Comparison of ENCODE assay signal across 9 cellular contexts in the genomic region with DNA sequence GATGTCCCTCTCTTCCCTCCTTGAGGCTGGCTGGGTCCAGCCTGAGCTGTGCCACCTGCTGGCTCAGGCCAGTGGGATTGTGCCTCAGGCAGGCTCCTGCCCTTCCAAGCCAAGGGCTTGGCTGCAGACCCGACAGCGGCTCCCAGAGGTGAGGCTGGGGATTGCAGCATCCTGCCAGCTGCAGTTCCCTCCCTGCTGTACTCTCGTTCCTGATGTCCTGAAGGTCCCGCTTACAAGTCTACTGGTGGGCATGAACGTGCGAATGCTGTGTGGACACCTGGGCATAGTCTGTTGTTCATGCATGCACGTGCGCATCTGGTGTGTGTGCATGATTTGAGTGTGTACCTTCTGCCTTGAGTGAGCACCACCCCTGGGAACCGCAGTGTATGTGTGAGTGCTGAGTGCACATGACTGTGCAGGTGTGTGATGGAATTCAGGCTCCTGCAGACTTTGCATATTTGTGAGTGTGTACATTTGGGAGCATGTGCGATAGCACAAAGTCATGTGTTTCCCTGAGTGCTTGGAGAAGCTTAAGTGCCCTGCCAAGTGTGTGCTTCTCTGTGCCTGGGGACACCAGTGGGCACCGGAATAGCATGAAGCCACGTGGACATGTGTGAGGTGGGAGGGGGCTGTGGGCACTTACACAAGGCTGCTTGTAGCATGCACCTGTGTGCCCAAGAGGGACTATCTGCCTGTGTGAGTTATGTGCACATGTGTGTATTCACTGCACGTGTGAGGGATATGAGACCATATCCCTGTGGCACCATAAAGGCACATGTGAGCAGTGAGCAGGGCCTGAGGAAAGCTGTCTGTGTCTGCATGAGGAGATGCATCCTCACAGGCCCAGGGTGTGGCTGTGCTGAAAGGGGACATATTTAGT. TPM values are rescaled to one million over a fixed set of nuclear protein-coding genes. Genes with fewer than 3 reads are reported as not detected.
DNase-seq lines count a peak whose midpoint lies in the region; ATAC-seq and TF ChIP-seq lines count a peak whose summit lies in the region.
"Had no signal": no experiment of that assay in that cellular context is flagged by ENCODE, and none has a peak within 500 bp of the region (broad histone marks: within the 10 kb centered on the region; RNA-seq: fewer than 3 reads in every experiment).

No MANE protein-coding gene starts in this region.

- ATAC-seq in DND-41 (ENCODE audit: insufficient read depth, low read depth) (peak; percentile 75), HG03432 (IDR thresholded peaks at IDR 0.05; ENCODE audit: unreplicated experiment) (peak; percentile 63), foreskin keratinocyte (peak; percentile 38), GM21367 (IDR thresholded peaks at IDR 0.05; ENCODE audit: unreplicated experiment) (no peak)

- no peaks in the 10 kb centered on the region for H3K36me3 Mint-ChIP-seq in osteocyte (ENCODE audit: unreplicated experiment)
- H3K36me3 Mint-ChIP-seq: activated naive CD4-positive, alpha-beta T cell treated with anti-CD3 and anti-CD28 coated beads, Interleukin-2, amount 50 U/mL, for 24 hours had no signal

- no peaks in the 10 kb centered on the region for H3K9me3 ChIP-seq in DND-41 (ENCODE audit: insufficient read depth, low read length, severe bottlenecking)
- H3K9me3 ChIP-seq in uterus: no peaks in the 10 kb centered on the region

- no peak overlapping the region for H3K9ac ChIP-seq in DND-41 (ENCODE audit: low read depth, low read length)

- no peaks in the 10 kb centered on the region for H3K27me3 Mint-ChIP-seq in osteocyte (ENCODE audit: unreplicated experiment)
- H3K27me3 Mint-ChIP-seq: activated naive CD4-positive, alpha-beta T cell treated with anti-CD3 and anti-CD28 coated beads, Interleukin-2, amount 50 U/mL, for 24 hours had no signal

- peaks cover 44% of the 10 kb centered on the region for H3K4me1 Mint-ChIP-seq in osteocyte (ENCODE audit: unreplicated experiment)
- H3K4me1 Mint-ChIP-seq: activated naive CD4-positive, alpha-beta T cell treated with anti-CD3 and anti-CD28 coated beads, Interleukin-2, amount 50 U/mL, for 24 hours had no signal

- H3K27me3 ChIP-seq in DND-41 (ENCODE audit: insufficient read depth, low read length, poor library complexity): peaks cover 11% of the 10 kb centered on the region
- no peaks in the 10 kb centered on the region for H3K27me3 ChIP-seq in foreskin keratinocyte
- H3K27me3 ChIP-seq in uterus: no peaks in the 10 kb centered on the region

- H3K79me2 ChIP-seq in DND-41 (ENCODE audit: insufficient read depth, low read length): no peaks in the 10 kb centered on the region

- H3K4me3 ChIP-seq in DND-41 (ENCODE audit: low read depth in 1 of 2, low read length in 2 of 2): no peak overlapping the region
- H3K4me3 ChIP-seq in uterus: no peak overlapping the region

- no peak overlapping the region for H2AFZ ChIP-seq in DND-41 (ENCODE audit: low read depth, low read length)

- H3K9me3 Mint-ChIP-seq in osteocyte (ENCODE audit: unreplicated experiment): no peaks in the 10 kb centered on the region
- H3K9me3 Mint-ChIP-seq: activated naive CD4-positive, alpha-beta T cell treated with anti-CD3 and anti-CD28 coated beads, Interleukin-2, amount 50 U/mL, for 24 hours had no signal

- H3K4me1 ChIP-seq in DND-41 (ENCODE audit: insufficient read depth, low read length) (no peaks in the 10 kb centered on the region), foreskin keratinocyte (peaks cover 54% of the 10 kb centered on the region), uterus (peaks cover 0 to 4% of the 10 kb centered on the region in 2 donors)

- no peak overlapping the region for H3K27ac Mint-ChIP-seq in osteocyte (ENCODE audit: unreplicated experiment)
- H3K27ac Mint-ChIP-seq: activated naive CD4-positive, alpha-beta T cell treated with anti-CD3 and anti-CD28 coated beads, Interleukin-2, amount 50 U/mL, for 24 hours had no signal

- H3K27ac ChIP-seq in DND-41 (ENCODE audit: low read length) (no peak overlapping the region), foreskin keratinocyte (no peak overlapping the region), uterus (no peak overlapping the region)

- TF ChIP-seq CTCF in DND-41 (IDR thresholded peaks at IDR 0.05; ENCODE audit: borderline replicate concordance, extremely low read depth, low read length, poor library complexity, severe bottlenecking) (peak; percentile 77), foreskin keratinocyte (conservative IDR thresholded peaks at IDR 0.05) (peak; percentile 97), osteocyte (IDR thresholded peaks at IDR 0.05) (peak; percentile 92), uterus (IDR thresholded peaks at IDR 0.05) (peak; percentile 73 to 96 (median 88))

- intact Hi-C loops in uterus (cut with DNase I; ENCODE audit: low total_unique reads): loop anchor here (5.0 kb wide), 1 partner anchor 56 kb away; no protein-coding TSS in a partner anchor

- H3K4me3 Mint-ChIP-seq in osteocyte (ENCODE audit: unreplicated experiment): no peak overlapping the region
- H3K4me3 Mint-ChIP-seq: activated naive CD4-positive, alpha-beta T cell treated with anti-CD3 and anti-CD28 coated beads, Interleukin-2, amount 50 U/mL, for 24 hours had no signal

- TF ChIP-seq POLR2A in uterus (IDR thresholded peaks at IDR 0.05): no peak

- H3K4me2 ChIP-seq in DND-41 (ENCODE audit: insufficient read depth, low read length): no peak overlapping the region

- no peaks in the 10 kb centered on the region; the same call in 1 of the 2 replicates for H4K20me1 ChIP-seq in DND-41 (ENCODE audit: insufficient read depth, low read length)

- H3K36me3 ChIP-seq in DND-41 (ENCODE audit: insufficient read depth, low read length) (no peaks in the 10 kb centered on the region), uterus (no peaks in the 10 kb centered on the region)

- DNase-seq in DND-41 (peak; percentile 50), OCI-M1 (lab: John Stamatoyannopoulos, UW) (peak; percentile 75), foreskin keratinocyte (peak; percentile 83 to 90), osteocyte (ENCODE audit: extremely low spot score, unreplicated experiment) (peak; percentile 94), uterus (peak in 1 of 2 donors; percentile 59)
- peak; percentile 18 for DNase-seq in activated T-helper 9 cell treated with anti-CD3 and anti-CD28 coated beads, Interleukin-2, amount 50 U/mL, for 16 hours (ENCODE audit: low read depth)

RNA-seq across cellular contexts. Expression of gene KRT7, which starts 19.3 kb away (rescaled TPM):
- total RNA-seq in foreskin keratinocyte: 512 and 2,317 TPM in 2 replicates
- polyA plus RNA-seq in foreskin keratinocyte: 509 and 2,315 TPM in 2 replicates
- 168 and 178 TPM in 2 replicates for total RNA-seq in osteocyte
- 10 to 100 TPM in 1 of 4 donors, 1 to 10 TPM in 2, not detected in 1; 2.1 to 51.2 (median 5.1) TPM for total RNA-seq in uterus

RNA-seq across cellular contexts. Expression of gene KRT80, which starts 22.0 kb away (rescaled TPM):
- total RNA-seq in foreskin keratinocyte (2.5 and 5.3 TPM in 2 replicates), osteocyte (9.2 and 9.9 TPM in 2 replicates), uterus (1 to 10 TPM in 1 of 4 donors, not detected in 3; 1.1 TPM)
- polyA plus RNA-seq in foreskin keratinocyte: 2.2 and 4.1 TPM in 2 replicates
